In genomic region chr9:120929392-120929791, GRCh38 we compare ENCODE assay signal across 9 cellular contexts. TPM values are rescaled to one million over a fixed set of nuclear protein-coding genes. Genes with fewer than 3 reads are reported as not detected.
DNase-seq lines count a peak whose midpoint lies in the region; FAIRE-seq and TF ChIP-seq lines count a peak whose summit lies in the region.
"Had no signal": no experiment of that assay in that cellular context is flagged by ENCODE, and none has a peak within 500 bp of the region (broad histone marks: within the 10 kb centered on the region; RNA-seq: fewer than 3 reads in every experiment).

No MANE protein-coding gene starts in this region.

- peak overlapping the region; percentile 92 for H3K27ac ChIP-seq in left ventricle myocardium inferior (replicated peaks)

- no peak for TF ChIP-seq POLR2A in GM12891 (IDR thresholded peaks at IDR 0.05; ENCODE audit: low read depth, low read length)

- DNase-seq in GM12891 (ENCODE audit: insufficient read length, low spot score): no peak
- DNase-seq in left ventricle myocardium inferior: no peak
- no peak for DNase-seq in skeletal muscle cell (ENCODE audit: low read depth)
- no peak for DNase-seq in T1000 (lab: John Stamatoyannopoulos, UW)
- no peak for DNase-seq in NCI-H526 treated with DMSO at 0.1 percent for 48 hours (lab: John Stamatoyannopoulos, UW)
- no peak for DNase-seq in NCI-H2227 treated with DMSO at 0.1 percent for 48 hours (lab: John Stamatoyannopoulos, UW)
- DNase-seq in dermis blood vessel endothelial cell: no peak

- intact Hi-C loops in left ventricle myocardium inferior (cut with micrococcal nuclease): loop anchor here (10.0 kb wide), 1 partner anchor 55 kb away; the partner anchor contains the start of gene PHF19

- no peaks in the 10 kb centered on the region for H3K9me3 ChIP-seq in left ventricle myocardium inferior (replicated peaks)

- H3K27me3 ChIP-seq in left ventricle myocardium inferior (ENCODE audit: low read depth): no peaks in the 10 kb centered on the region

- no peaks in the 10 kb centered on the region for H3K36me3 ChIP-seq in left ventricle myocardium inferior

- H3K4me3 ChIP-seq in WI38 (ENCODE audit: low read depth, low read length) (peak overlapping the region; percentile 43), left ventricle myocardium inferior (peak overlapping the region; percentile 80), skeletal muscle cell (ENCODE audit: low read depth, low read length) (peak overlapping the region; percentile 53)

- no peak for FAIRE-seq in GM12891 (lab: Jason Lieb, UNC)
- FAIRE-seq: TTC549 had no signal

- TF ChIP-seq CTCF in WI38 (IDR thresholded peaks at IDR 0.05; ENCODE audit: low read depth, low read length) (no peak), left ventricle myocardium inferior (IDR thresholded peaks at IDR 0.05; ENCODE audit: borderline replicate concordance) (no peak)

- H3K4me1 ChIP-seq in left ventricle myocardium inferior: peaks cover 61% of the 10 kb centered on the region

TF ChIP-seq in GM12891, 5 proteins besides CTCF, POLR2A, EP300 and RAD21:
- no peak for TF ChIP-seq POU2F2 (IDR thresholded peaks at IDR 0.05; ENCODE audit: low read depth, low read length)
- TF ChIP-seq POLR2AphosphoS5 (IDR thresholded peaks at IDR 0.05; ENCODE audit: low read depth, low read length): peak; percentile 13; the same call in 1 of the 2 replicates

RNA-seq across cellular contexts. Expression of gene TRAF1, which starts 2.8 kb away (rescaled TPM):
- 107 TPM for polyA plus RNA-seq in GM12891 (2012; ENCODE audit: low read depth, missing spikeins)
- total RNA-seq in left ventricle myocardium inferior: 2.6 TPM
- total RNA-seq in dermis blood vessel endothelial cell: 1.1 and 4.4 TPM in 2 replicates

RNA-seq across cellular contexts. Expression of gene PHF19, which starts 52.4 kb away (rescaled TPM):
- 65.4 TPM for polyA plus RNA-seq in GM12891 (2012; ENCODE audit: low read depth, missing spikeins)
- total RNA-seq in left ventricle myocardium inferior (13.0 TPM), dermis blood vessel endothelial cell (20.4 and 81.7 TPM in 2 replicates)
